In the genomic region with DNA sequence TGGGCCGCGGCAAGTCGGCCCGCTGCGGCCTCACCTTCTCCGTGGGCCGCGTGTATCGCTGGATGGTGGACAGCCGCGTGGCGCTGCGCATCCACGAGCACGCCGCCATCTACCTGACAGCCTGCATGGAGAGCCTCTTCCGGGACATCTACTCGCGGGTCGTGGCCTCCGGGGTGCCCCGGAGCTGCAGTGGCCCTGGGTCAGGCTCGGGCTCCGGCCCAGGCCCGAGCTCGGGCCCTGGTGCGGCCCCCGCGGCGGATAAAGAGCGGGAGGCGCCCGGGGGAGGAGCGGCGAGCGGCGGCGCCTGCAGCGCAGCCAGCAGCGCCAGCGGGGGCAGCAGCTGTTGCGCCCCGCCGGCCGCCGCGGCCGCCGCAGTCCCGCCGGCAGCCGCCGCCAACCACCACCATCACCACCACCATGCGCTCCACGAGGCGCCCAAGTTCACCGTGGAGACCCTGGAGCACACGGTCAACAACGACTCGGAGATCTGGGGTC, we compare ENCODE assay signal across 9 cellular contexts.
DNase-seq lines count a peak whose midpoint lies in the region; ATAC-seq and TF ChIP-seq lines count a peak whose summit lies in the region.
"Had no signal": no experiment of that assay in that cellular context is flagged by ENCODE, and none has a peak within 500 bp of the region (broad histone marks: within the 10 kb centered on the region; RNA-seq: fewer than 3 reads in every experiment).

No MANE protein-coding gene starts in this region.

- TF ChIP-seq POLR2A in gastroesophageal sphincter (IDR thresholded peaks at IDR 0.05): no peak

- H3K27me3 Mint-ChIP-seq in stimulated activated naive B cell treated with anti-CD40 and anti-IgM and Interleukin-4, amounts not matched to agents 10 μg/mL and 1 μg/mL and 100 μg/mL, for 72 hours: peaks cover 43 to 82% of the 10 kb centered on the region in 2 donors

- no peak for ATAC-seq in stimulated activated naive B cell treated with anti-CD40 and anti-IgM and Interleukin-4, amounts not matched to agents 10 μg/mL and 1 μg/mL and 100 μg/mL, for 72 hours (replicated peaks)
- ATAC-seq in gastroesophageal sphincter: no peak
- ATAC-seq in HG03457 (IDR thresholded peaks at IDR 0.05; ENCODE audit: unreplicated experiment): no peak

- TF ChIP-seq EP300 in gastroesophageal sphincter (IDR thresholded peaks at IDR 0.05): no peak

- H3K36me3 Mint-ChIP-seq in stimulated activated naive B cell treated with anti-CD40 and anti-IgM and Interleukin-4, amounts not matched to agents 10 μg/mL and 1 μg/mL and 100 μg/mL, for 72 hours: no peaks in the 10 kb centered on the region

- peaks cover 100% of the 10 kb centered on the region for H3K27me3 ChIP-seq in gastroesophageal sphincter

- H3K4me1 ChIP-seq in gastroesophageal sphincter: peaks cover 0 to 41% (median 18%) of the 10 kb centered on the region in 3 donors

- H3K36me3 ChIP-seq in gastroesophageal sphincter: no peaks in the 10 kb centered on the region

- peak; percentile 18 to 23 for DNase-seq in activated CD4-positive, alpha-beta T cell treated with anti-CD3 and anti-CD28 coated beads for 4 hours
- DNase-seq in activated CD4-positive, alpha-beta T cell treated with anti-CD3 and anti-CD28 coated beads for 48 hours: no peak
- DNase-seq in activated T-cell treated with anti-CD3 and anti-CD28 coated beads, Interleukin-2, amount 50 U/mL, for 1 hour: peak; percentile 56
- DNase-seq in stimulated activated naive B cell treated with anti-CD40 and anti-IgM and Interleukin-4, amounts not matched to agents 10 μg/mL and 1 μg/mL and 100 μg/mL, for 72 hours: no peak
- no peak for DNase-seq in DMS79 treated with DMSO at 0.1 percent for 48 hours (lab: John Stamatoyannopoulos, UW)

- H3K9me3 Mint-ChIP-seq in stimulated activated naive B cell treated with anti-CD40 and anti-IgM and Interleukin-4, amounts not matched to agents 10 μg/mL and 1 μg/mL and 100 μg/mL, for 72 hours: no peaks in the 10 kb centered on the region

- H3K27ac Mint-ChIP-seq in stimulated activated naive B cell treated with anti-CD40 and anti-IgM and Interleukin-4, amounts not matched to agents 10 μg/mL and 1 μg/mL and 100 μg/mL, for 72 hours: no peak overlapping the region

- H3K9me3 ChIP-seq in gastroesophageal sphincter: no peaks in the 10 kb centered on the region

- H3K4me1 Mint-ChIP-seq in stimulated activated naive B cell treated with anti-CD40 and anti-IgM and Interleukin-4, amounts not matched to agents 10 μg/mL and 1 μg/mL and 100 μg/mL, for 72 hours: peaks cover 26 to 44% of the 10 kb centered on the region in 2 donors

- no peak for TF ChIP-seq CTCF in gastroesophageal sphincter (IDR thresholded peaks at IDR 0.05)

- no CpG with 5 or more reads among the region's 60 CpGs for WGBS in gastroesophageal sphincter (ENCODE audit: low coverage in 1 of 2), 2 donors

- H3K4me3 Mint-ChIP-seq in stimulated activated naive B cell treated with anti-CD40 and anti-IgM and Interleukin-4, amounts not matched to agents 10 μg/mL and 1 μg/mL and 100 μg/mL, for 72 hours: peak overlapping the region; percentile 80 to 81

- H3K4me3 ChIP-seq in iPS-11a (ENCODE audit: low read depth, low read length) (peak overlapping the region; percentile 69), gastroesophageal sphincter (peak overlapping the region in 1 of 2 donors; percentile 44)

- H3K27ac ChIP-seq in gastroesophageal sphincter: no peak overlapping the region
- H3K27ac ChIP-seq: VCaP had no signal

Comparison
In these comparisons a context has a peak if more than half of its experiments do, and no peak if none do; other contexts are left out.
1. DNase-seq: peak in activated CD4-positive, alpha-beta T cell treated with anti-CD3 and anti-CD28 coated beads for 4 hours (2 of 2) and activated T-cell treated with anti-CD3 and anti-CD28 coated beads, Interleukin-2, amount 50 U/mL, for 1 hour (single experiment); none in activated CD4-positive, alpha-beta T cell treated with anti-CD3 and anti-CD28 coated beads for 48 hours (single experiment), stimulated activated naive B cell treated with anti-CD40 and anti-IgM and Interleukin-4, amounts not matched to agents 10 μg/mL and 1 μg/mL and 100 μg/mL, for 72 hours (single experiment) and DMS79 treated with DMSO at 0.1 percent for 48 hours (single experiment).